In the genomic region with DNA sequence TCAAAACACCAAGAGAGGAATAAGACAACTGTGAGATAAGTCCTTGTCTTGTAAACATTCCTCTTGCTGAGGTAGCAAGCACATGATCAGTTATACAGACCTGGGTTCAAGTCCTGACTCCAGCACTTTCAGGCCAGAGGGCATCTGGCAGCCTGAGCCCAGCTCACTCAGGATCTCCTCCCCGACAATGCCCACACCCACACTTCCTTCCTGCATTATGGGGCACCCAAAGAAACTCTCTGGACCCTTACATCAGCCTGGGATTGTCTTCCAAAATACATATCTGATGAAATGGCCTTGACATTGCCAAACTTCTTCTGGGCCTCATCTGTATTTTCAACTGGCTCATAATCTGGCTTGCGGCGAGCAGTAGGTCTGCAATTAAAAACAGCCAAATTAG, we compare ENCODE assay signal across 22 cellular contexts. TPM values are rescaled to one million over a fixed set of nuclear protein-coding genes. Genes with fewer than 3 reads are reported as not detected.
DNase-seq lines count a peak whose midpoint lies in the region; ATAC-seq, FAIRE-seq and TF ChIP-seq lines count a peak whose summit lies in the region.
"Had no signal": no experiment of that assay in that cellular context is flagged by ENCODE, and none has a peak within 500 bp of the region (broad histone marks: within the 10 kb centered on the region; RNA-seq: fewer than 3 reads in every experiment).

No MANE protein-coding gene starts in this region.

- BruUV-seq in endothelial cell of umbilical vein (replicated peaks; lab: Mats Ljungman, UMichigan) = no TSS peak

- H2AFZ ChIP-seq in endothelial cell of umbilical vein (ENCODE audit: low read depth, low read length) = no peak overlapping the region

- intact Hi-C loops in CD14-positive monocyte (cut with micrococcal nuclease) = no loop called here
- intact Hi-C loops in endothelial cell of umbilical vein (cut with micrococcal nuclease) = no loop called here

- H3K9ac ChIP-seq in endothelial cell of umbilical vein (replicated peaks; ENCODE audit: extremely low read depth, insufficient read depth, low read length) = no peak overlapping the region

- no peak overlapping the region for H3K4me3 ChIP-seq in endothelial cell of umbilical vein (replicated peaks in 1 of 3; ENCODE audit: insufficient read depth in 1 of 3, low read depth in 1 of 3, low read length in 3 of 3)

- no peak overlapping the region for H3K27ac ChIP-seq in endothelial cell of umbilical vein (ENCODE audit: insufficient read depth, low read depth, low read length)

- peaks cover 4 to 17% of the 10 kb centered on the region in 2 experiments for H3K36me3 ChIP-seq in endothelial cell of umbilical vein (ENCODE audit: control insufficient read depth in 2 of 2, extremely low read depth in 1 of 2, insufficient read depth in 2 of 2, low read length in 2 of 2)

- POLR2A ChIA-PET in endothelial cell of umbilical vein (lab: Charles Lee) = no interaction called here

- FAIRE-seq in endothelial cell of umbilical vein (lab: Jason Lieb, UNC) = peak; percentile 61
- FAIRE-seq: GM19239 had no signal

- ATAC-seq in T-helper 17 cell (no peak), GM18861 (IDR thresholded peaks at IDR 0.05; ENCODE audit: unreplicated experiment) (no peak), HG03097 (IDR thresholded peaks at IDR 0.05; ENCODE audit: low FRiP score, unreplicated experiment) (no peak)

- TF ChIP-seq CTCF in CD14-positive monocyte (IDR thresholded peaks at IDR 0.05) = no peak
- TF ChIP-seq CTCF in endothelial cell of umbilical vein (IDR thresholded peaks at IDR 0.05; ENCODE audit: extremely low read depth in 1 of 2, insufficient read depth in 1 of 2, low read depth in 1 of 2, low read length in 2 of 2) = no peak
- no peak for TF ChIP-seq CTCF in osteocyte (IDR thresholded peaks at IDR 0.05)

- peak overlapping the region in 5 of 7 donors; percentile 2 to 41 (median 37) for H3K27ac Mint-ChIP-seq in CD14-positive monocyte
- peak overlapping the region; percentile 27 for H3K27ac Mint-ChIP-seq in T-helper 17 cell
- H3K27ac Mint-ChIP-seq in osteocyte (ENCODE audit: unreplicated experiment) = no peak overlapping the region
- H3K27ac Mint-ChIP-seq: H9 had no signal

- H3K9me3 Mint-ChIP-seq in CD14-positive monocyte (no peaks in the 10 kb centered on the region), osteocyte (ENCODE audit: unreplicated experiment) (no peaks in the 10 kb centered on the region)
- H3K9me3 Mint-ChIP-seq: CD4-positive, CD25-positive, alpha-beta regulatory T cell; H9 had no signal

- H3K4me2 ChIP-seq in endothelial cell of umbilical vein (ENCODE audit: insufficient read depth, low read length) = no peak overlapping the region

- H3K4me3 Mint-ChIP-seq in CD14-positive monocyte (no peak overlapping the region), T-helper 17 cell (peak overlapping the region; percentile 36), osteocyte (ENCODE audit: unreplicated experiment) (no peak overlapping the region)
- H3K4me3 Mint-ChIP-seq: CD4-positive, CD25-positive, alpha-beta regulatory T cell; H9 had no signal

- no peaks in the 10 kb centered on the region for H4K20me1 ChIP-seq in endothelial cell of umbilical vein (replicated peaks; ENCODE audit: control insufficient read depth, extremely low read depth, insufficient read depth, low read length)

- H3K27me3 ChIP-seq in endothelial cell of umbilical vein (ENCODE audit: control insufficient read depth in 2 of 2, insufficient read depth in 2 of 2, low read length in 2 of 2) = no peaks in the 10 kb centered on the region

- TF ChIP-seq POLR2A in endothelial cell of umbilical vein (IDR thresholded peaks at IDR 0.05; ENCODE audit: low read depth, low read length) = no peak

- H3K4me1 Mint-ChIP-seq in CD14-positive monocyte (peaks cover 31% of the 10 kb centered on the region), T-helper 17 cell (peaks cover 2% of the 10 kb centered on the region), osteocyte (ENCODE audit: unreplicated experiment) (peaks cover 19% of the 10 kb centered on the region)

- peaks cover 0 to 3% (median 0%) of the 10 kb centered on the region in 3 donors for H3K27me3 Mint-ChIP-seq in CD14-positive monocyte (ENCODE audit: low read depth in 3 of 3)
- no peaks in the 10 kb centered on the region for H3K27me3 Mint-ChIP-seq in T-helper 17 cell
- no peaks in the 10 kb centered on the region for H3K27me3 Mint-ChIP-seq in osteocyte (ENCODE audit: unreplicated experiment)
- H3K27me3 Mint-ChIP-seq: CD4-positive, CD25-positive, alpha-beta regulatory T cell had no signal

- H3K9me1 ChIP-seq in endothelial cell of umbilical vein (replicated peaks; ENCODE audit: control insufficient read depth, extremely low read depth, insufficient read depth, low read length) = no peaks in the 10 kb centered on the region

- no peaks in the 10 kb centered on the region for H3K79me2 ChIP-seq in endothelial cell of umbilical vein (ENCODE audit: control insufficient read depth, insufficient read depth, low read length)

- H3K9me3 ChIP-seq in T-helper 17 cell (ENCODE audit: control insufficient read depth, low read length, poor library complexity, severe bottlenecking) = no peaks in the 10 kb centered on the region
- H3K9me3 ChIP-seq in endothelial cell of umbilical vein (replicated peaks; ENCODE audit: control insufficient read depth, insufficient read depth, low read length) = no peaks in the 10 kb centered on the region
- H3K9me3 ChIP-seq: Caco-2 had no signal

- CTCF ChIA-PET in endothelial cell of umbilical vein (lab: Charles Lee) = interaction anchor here (0.8 to 2.0 kb wide), 2 partner anchors 12 to 282 kb away, joined by 3 to 6 read pairs; no protein-coding TSS in a partner anchor

- dilution Hi-C loops in endothelial cell of umbilical vein (cut with MboI; ENCODE audit: extremely low pct_ligation_motif_present, low sequenced_read_pairs) = no loop called here

- H3K4me1 ChIP-seq in endothelial cell of umbilical vein (ENCODE audit: control insufficient read depth, extremely low read depth, insufficient read depth, low read length) = peaks cover 24% of the 10 kb centered on the region
- H3K4me1 ChIP-seq: Caco-2 had no signal

- H3K36me3 Mint-ChIP-seq in CD14-positive monocyte (peaks cover 77 to 95% of the 10 kb centered on the region in 2 donors), T-helper 17 cell (ENCODE audit: low read depth) (peaks cover 17% of the 10 kb centered on the region), osteocyte (ENCODE audit: unreplicated experiment) (peaks cover 56% of the 10 kb centered on the region)

- DNase-seq in CD14-positive monocyte (ENCODE audit: low spot score) (no peak), T-helper 17 cell (no peak), endothelial cell of umbilical vein (ENCODE audit: low read depth, low spot score) (no peak), osteocyte (ENCODE audit: extremely low spot score, unreplicated experiment) (peak; percentile 17), T1000 (lab: John Stamatoyannopoulos, UW) (no peak)
- DNase-seq: ACHN; AML-193; Caco-2; CD4-positive, CD25-positive, alpha-beta regulatory T cell; DMS153; H9; IMR-90; Karpas-422; NCI-H187 treated with DMSO at 0.1 percent for 48 hours; NCI-H2171; NCI-H748 treated with DMSO at 0.1 percent for 48 hours; OCI-M1; RPMI8226; SIG-M5 had no signal

TF ChIP-seq in endothelial cell of umbilical vein, 7 proteins besides CTCF, POLR2A, EP300 and RAD21:
- TF ChIP-seq FOS (IDR thresholded peaks at IDR 0.05; ENCODE audit: borderline replicate concordance, insufficient read depth, low read length) (no peak), JUN (IDR thresholded peaks at IDR 0.05; ENCODE audit: borderline replicate concordance, insufficient read depth, insufficient read length, low read depth) (no peak), MAX (IDR thresholded peaks at IDR 0.05; ENCODE audit: insufficient read depth, insufficient read length) (no peak), GATA2 (IDR thresholded peaks at IDR 0.05; ENCODE audit: insufficient read depth, insufficient read length, low read depth, low read length) (no peak), POLR2AphosphoS5 (IDR thresholded peaks at IDR 0.05; ENCODE audit: insufficient read depth, low read depth, low read length) (no peak), MYC (IDR thresholded peaks at IDR 0.05; ENCODE audit: low read depth, low read length) (no peak), EZH2 (IDR thresholded peaks at IDR 0.05; ENCODE audit: borderline replicate concordance, low read depth, low read length, severe bottlenecking) (no peak)
TF ChIP-seq in endothelial cell of umbilical vein: peak in this region for 0.

RNA-seq across cellular contexts. Expression of gene ARFGAP3, which starts 48.6 kb away (rescaled TPM):
- polyA plus RNA-seq in CD14-positive monocyte (10 to 100 TPM; 34.8 to 38.7 TPM), endothelial cell of umbilical vein (23.6 and 29.1 TPM in 2 replicates)
- total RNA-seq in T-helper 17 cell (10 to 100 TPM; 32.1 to 39.7 TPM), endothelial cell of umbilical vein (33.4 and 40.2 TPM in 2 replicates), osteocyte (59.1 and 61.0 TPM in 2 replicates)
- 23.4 and 26.7 TPM in 2 replicates for polyA plus RNA-seq in endothelial cell of umbilical vein (2011; cell fraction: cytosol; rRNA removed)
- polyA plus RNA-seq in endothelial cell of umbilical vein (2011; cell fraction: nucleus; rRNA removed) = 37.7 and 42.1 TPM in 2 replicates
- polyA plus RNA-seq in endothelial cell of umbilical vein (2012) = 26.1 and 27.9 TPM in 2 replicates
- 37.5 and 39.3 TPM in 2 replicates for polyA minus RNA-seq in endothelial cell of umbilical vein
- polyA minus RNA-seq in endothelial cell of umbilical vein (2011; cell fraction: cytosol; rRNA and poly(A)+ RNA removed) = 10.3 TPM
- polyA minus RNA-seq in endothelial cell of umbilical vein (2011; cell fraction: nucleus; rRNA and poly(A)+ RNA removed) = 26.4 and 28.7 TPM in 2 replicates
